In the genomic region with DNA sequence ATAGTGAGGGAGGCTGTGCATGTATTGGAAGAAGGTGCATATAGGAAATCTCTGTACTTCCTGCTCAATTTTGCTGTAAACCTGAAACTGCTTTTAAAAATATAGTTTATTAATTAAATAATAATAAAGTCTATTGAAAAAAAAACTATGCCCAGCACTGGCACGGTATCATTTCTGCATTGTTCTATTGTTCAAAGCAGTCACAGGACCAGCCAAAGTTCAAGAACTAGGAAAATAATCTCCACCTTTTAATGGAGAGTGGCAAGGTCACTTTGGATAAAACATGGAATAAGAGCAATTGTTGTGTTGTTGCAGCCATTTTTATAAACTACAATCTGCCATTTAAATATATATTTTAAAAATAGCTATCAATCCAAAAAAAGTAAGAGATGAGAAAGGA, we compare ENCODE assay signal across 32 cellular contexts. TPM values are rescaled to one million over a fixed set of nuclear protein-coding genes. Genes with fewer than 3 reads are reported as not detected.
DNase-seq lines count a peak whose midpoint lies in the region; ATAC-seq, FAIRE-seq and TF ChIP-seq lines count a peak whose summit lies in the region.
"Had no signal": no experiment of that assay in that cellular context is flagged by ENCODE, and none has a peak within 500 bp of the region (broad histone marks: within the 10 kb centered on the region; RNA-seq: fewer than 3 reads in every experiment).

No MANE protein-coding gene starts in this region.

- TF ChIP-seq EP300 in HepG2 (IDR thresholded peaks at IDR 0.05; ENCODE audit: low read depth in 2 of 2, low read length in 2 of 2) (no peak), HepG2 (CRISPR knock-in tag; IDR thresholded peaks at IDR 0.05; ENCODE audit: borderline replicate concordance) (no peak)

- no peak overlapping the region for H3K9ac ChIP-seq in HepG2 (ENCODE audit: insufficient read depth, low read depth, low read length)
- H3K9ac ChIP-seq: BLaER1; BLaER1 treated with 17β-estradiol and CSF1 and Interleukin-3, amounts not matched to agents 10 nM and 100 nM had no signal

- H3K27me3 ChIP-seq in HepG2 (ENCODE audit: control insufficient read depth in 1 of 2, insufficient read depth in 2 of 2, low read length in 2 of 2) = no peaks in the 10 kb centered on the region
- H3K27me3 ChIP-seq in right lobe of liver = no peaks in the 10 kb centered on the region
- H3K27me3 ChIP-seq in small intestine (ENCODE audit: control insufficient read depth in 2 of 2, insufficient read depth in 2 of 2, low read length in 2 of 2) = no peaks in the 10 kb centered on the region
- H3K27me3 ChIP-seq: BLaER1; BLaER1 treated with 17β-estradiol and CSF1 and Interleukin-3, amounts not matched to agents 10 nM and 100 nM had no signal

- H3K36me3 ChIP-seq in HepG2 (replicated peaks in 1 of 2; ENCODE audit: control insufficient read depth in 1 of 2, insufficient read depth in 2 of 2, low read length in 2 of 2) = no peaks in the 10 kb centered on the region
- no peaks in the 10 kb centered on the region for H3K36me3 ChIP-seq in right lobe of liver
- H3K36me3 ChIP-seq in small intestine (ENCODE audit: control insufficient read depth in 2 of 2, insufficient read depth in 2 of 2, low read length in 2 of 2) = peaks cover 0 to 5% of the 10 kb centered on the region in 2 donors
- H3K36me3 ChIP-seq: BE2C; BLaER1; BLaER1 treated with 17β-estradiol and CSF1 and Interleukin-3, amounts not matched to agents 10 nM and 100 nM had no signal

- H3K4me1 ChIP-seq in HepG2 (ENCODE audit: insufficient read depth, low read length) (peaks cover 45% of the 10 kb centered on the region), right lobe of liver (peaks cover 0 to 8% (median 0%) of the 10 kb centered on the region in 4 donors), small intestine (ENCODE audit: control insufficient read depth in 2 of 2, insufficient read depth in 1 of 2, low read depth in 1 of 2, low read length in 1 of 2) (no peaks in the 10 kb centered on the region)
- H3K4me1 ChIP-seq: A549, BE2C, BLaER1, Caco-2 had no signal

- H3K79me2 ChIP-seq in HepG2 (ENCODE audit: insufficient read depth, low read length) = no peaks in the 10 kb centered on the region

- 10% methylated on average over 1 of the region's 1 CpG for WGBS in HepG2 (ENCODE audit: low lambda C conversion rate)
- WGBS in right lobe of liver (ENCODE audit: insufficient coverage, low coverage, low lambda C conversion rate, missing lambda C conversion rate) = 19% methylated on average over 1 of the region's 1 CpG
- 24 to 56% (median 29%) methylated on average over 1 of the region's 1 CpG for WGBS in small intestine, 3 donors

- TF ChIP-seq RAD21 in HepG2 (CRISPR knock-in tag; IDR thresholded peaks at IDR 0.05) = no peak

- BruUV-seq in HepG2 (replicated peaks; lab: Mats Ljungman, UMichigan) = no TSS peak

- FAIRE-seq in HepG2 (lab: Jason Lieb, UNC) (no peak), small intestine (lab: Jason Lieb, UNC) (peak; percentile 55)
- FAIRE-seq: A204.1, A549, D721Med had no signal

- TF ChIP-seq POLR2A in HepG2 (IDR thresholded peaks at IDR 0.05; ENCODE audit: insufficient read depth in 1 of 2, low read depth in 2 of 2, low read length in 2 of 2) (no peak), right lobe of liver (IDR thresholded peaks at IDR 0.05) (no peak)

- intact Hi-C loops in HepG2 (cut with micrococcal nuclease; ENCODE audit: unreplicated experiment) (no loop called here), right lobe of liver (cut with DNase I) (no loop called here)

- no peak for ATAC-seq in HepG2
- no peak for ATAC-seq in right lobe of liver
- ATAC-seq: A549; CD8-positive, alpha-beta T cell had no signal

- in situ Hi-C loops in HepG2 (cut with HindIII; ENCODE audit: extremely low pct_ligation_motif_present, low pct_unique_long_range_greater_than_20kb) = no loop called here

- TF ChIP-seq CTCF in HepG2 (CRISPR knock-in tag; IDR thresholded peaks at IDR 0.05) = no peak
- TF ChIP-seq CTCF in right lobe of liver (IDR thresholded peaks at IDR 0.05) = no peak

- H3K27ac ChIP-seq in HepG2 (ENCODE audit: extremely low read length, insufficient read depth, low read length) = no peak overlapping the region
- H3K27ac ChIP-seq in right lobe of liver = no peak overlapping the region
- H3K27ac ChIP-seq in small intestine (ENCODE audit: low read depth in 1 of 2, low read length in 1 of 2) = no peak overlapping the region
- H3K27ac ChIP-seq: 22Rv1; A549; BLaER1; BLaER1 treated with 17β-estradiol and CSF1 and Interleukin-3, amounts not matched to agents 10 nM and 100 nM; C4-2B had no signal

- H4K20me1 ChIP-seq in HepG2 (ENCODE audit: insufficient read depth, low read length) = no peaks in the 10 kb centered on the region
- H4K20me1 ChIP-seq: BLaER1; BLaER1 treated with 17β-estradiol and CSF1 and Interleukin-3, amounts not matched to agents 10 nM and 100 nM had no signal

- POLR2A ChIA-PET in HepG2 (lab: Yijun Ruan, JAX) = no interaction called here

- no peak overlapping the region for H3K4me2 ChIP-seq in HepG2 (ENCODE audit: low read depth, low read length)
- H3K4me2 ChIP-seq: A549; BLaER1; BLaER1 treated with 17β-estradiol and CSF1 and Interleukin-3, amounts not matched to agents 10 nM and 100 nM had no signal

- DNase-seq in HepG2 (ENCODE audit: low spot score) (no peak), right lobe of liver (no peak), small intestine (no peak), NOMO-1 treated with dmso at 0.1 percent for 144 hours (lab: John Stamatoyannopoulos, UW; ENCODE audit: unreplicated experiment) (no peak)
- DNase-seq: 8988T; ACHN; AML-193; BE2C; C1 segment of cervical spinal cord; Caco-2; Calu3; CD4-positive, alpha-beta memory T cell; CD4-positive, alpha-beta T cell; CD4-positive, CD25-positive, alpha-beta regulatory T cell; CD8-positive, alpha-beta memory T cell; CD8-positive, alpha-beta T cell; COR-L47; DMS 273 treated with DMSO at 0.1 percent for 48 hours; DMS153; DMS53; DMS79; DMS79 treated with DMSO at 0.1 percent for 48 hours; DND-41; EL had no signal

- H2AFZ ChIP-seq in HepG2 (ENCODE audit: low read length) = no peak overlapping the region

- no peak overlapping the region for H3K4me3 ChIP-seq in HepG2 (replicated peaks in 1 of 3; ENCODE audit: insufficient read depth in 1 of 3, low read depth in 2 of 3, low read length in 3 of 3)
- no peak overlapping the region for H3K4me3 ChIP-seq in right lobe of liver
- H3K4me3 ChIP-seq in small intestine (ENCODE audit: low read depth in 1 of 2, low read length in 2 of 2) = no peak overlapping the region
- H3K4me3 ChIP-seq: A549; BLaER1; BLaER1 treated with 17β-estradiol and CSF1 and Interleukin-3, amounts not matched to agents 10 nM and 100 nM had no signal

- H3K9me3 ChIP-seq in HepG2 (ENCODE audit: low read length) (no peaks in the 10 kb centered on the region), right lobe of liver (no peaks in the 10 kb centered on the region), small intestine (ENCODE audit: control insufficient read depth, low read depth) (no peaks in the 10 kb centered on the region)
- H3K9me3 ChIP-seq: A549; BE2C; BLaER1; BLaER1 treated with 17β-estradiol and CSF1 and Interleukin-3, amounts not matched to agents 10 nM and 100 nM; Caco-2 had no signal

- CTCF ChIA-PET in HepG2 (lab: Yijun Ruan, JAX; ENCODE audit: low intra/inter-chr PET ratio, low total read pairs) = no interaction called here

TF ChIP-seq in HepG2, 621 proteins besides CTCF, POLR2A, EP300 and RAD21:
- no peak for TF ChIP-seq TGIF2 (CRISPR knock-in tag; IDR thresholded peaks at IDR 0.05)
- peak; percentile 53; the same call in 1 of the 2 replicates for TF ChIP-seq SOX13 (IDR thresholded peaks at IDR 0.05)
- peak in 1 of 2 experiments; percentile 84; a peak in 2 of 4 replicates for TF ChIP-seq SOX13 (CRISPR knock-in tag; conservative IDR thresholded peaks at IDR 0.05 in 1 of 2, IDR thresholded peaks at IDR 0.05 in 1 of 2)

RNA-seq across cellular contexts. Expression of gene ASAH2, which starts 24.7 kb away (rescaled TPM):
- total RNA-seq in HepG2 (2016; rRNA removed; fragmentation: Illumina TruSeq; extraction: Trizol) (8.9 and 16.0 TPM in 2 replicates), right lobe of liver (1 to 10 TPM; 1.0 to 6.4 (median 1.8) TPM)
- total RNA-seq in HepG2 (2016; cell fraction: cytosol; rRNA removed; fragmentation: Illumina TruSeq; extraction: Trizol; ENCODE audit: low read depth) = 1.1 and 1.7 TPM in 2 replicates
- total RNA-seq in HepG2 (2016; cell fraction: insoluble cytoplasmic fraction; rRNA removed; fragmentation: Illumina TruSeq; extraction: Trizol) = 8.2 and 13.2 TPM in 2 replicates
- 2.7 and 6.0 TPM in 2 replicates for total RNA-seq in HepG2 (2016; cell fraction: membrane; rRNA removed; fragmentation: Illumina TruSeq; extraction: Trizol)
- 12.5 and 13.1 TPM in 2 replicates for total RNA-seq in HepG2 (2016; cell fraction: nucleus; rRNA removed; fragmentation: Illumina TruSeq; extraction: Trizol)
- polyA plus RNA-seq in HepG2 (2011; rRNA removed) (14.8 and 17.9 TPM in 2 replicates), small intestine (10 to 100 TPM in 2 of 3 donors, 1 to 10 TPM in 1; 3.8 to 32.2 (median 21.1) TPM)
- 10.0 and 11.0 TPM in 2 replicates for polyA plus RNA-seq in HepG2 (2011; cell fraction: cytosol; rRNA removed)
- 8.1 and 9.8 TPM in 2 replicates for polyA plus RNA-seq in HepG2 (2011; cell fraction: nucleus; rRNA removed)
- 4.6 TPM in 2 replicates for polyA plus RNA-seq in HepG2 (2012)
- polyA plus RNA-seq in HepG2 (2016; cell fraction: cytosol; fragmentation: Illumina TruSeq; extraction: Trizol; ENCODE audit: low read depth) = 0.70 and 1.3 TPM in 2 replicates
- 3.4 and 6.6 TPM in 2 replicates for polyA plus RNA-seq in HepG2 (2016; cell fraction: insoluble cytoplasmic fraction; fragmentation: Illumina TruSeq; extraction: Trizol; ENCODE audit: low read depth)
- polyA plus RNA-seq in HepG2 (2016; cell fraction: membrane; fragmentation: Illumina TruSeq; extraction: Trizol; ENCODE audit: low read depth) = 0.94 and 1.8 TPM in 2 replicates
- polyA plus RNA-seq in HepG2 (2016; cell fraction: nucleus; fragmentation: Illumina TruSeq; extraction: Trizol; ENCODE audit: insufficient read depth, low read depth) = 12.1 and 13.5 TPM in 2 replicates
- 2.8 and 27.5 TPM in 2 replicates for polyA minus RNA-seq in HepG2 (2011; rRNA and poly(A)+ RNA removed; ENCODE audit: low replicate concordance)
- polyA minus RNA-seq in HepG2 (2011; cell fraction: cytosol; rRNA and poly(A)+ RNA removed) = 15.3 and 18.1 TPM in 2 replicates
- 15.1 and 15.3 TPM in 2 replicates for polyA minus RNA-seq in HepG2 (2011; cell fraction: nucleus; rRNA and poly(A)+ RNA removed)
- polyA plus RNA-seq: CD14-positive monocyte had no signal
